12 cellular contexts compared by ENCODE assay signal in genomic region chr14:23028800-23029199, GRCh38. TPM values are rescaled to one million over a fixed set of nuclear protein-coding genes. Genes with fewer than 3 reads are reported as not detected.
DNase-seq lines count a peak whose midpoint lies in the region; ATAC-seq, FAIRE-seq and TF ChIP-seq lines count a peak whose summit lies in the region.
"Had no signal": no experiment of that assay in that cellular context is flagged by ENCODE, and none has a peak within 500 bp of the region (broad histone marks: within the 10 kb centered on the region; RNA-seq: fewer than 3 reads in every experiment).

No MANE protein-coding gene starts in this region.

- FAIRE-seq in H54 (lab: Jason Lieb, UNC) = no peak

- TF ChIP-seq CTCF in GM20000 (IDR thresholded peaks at IDR 0.05; ENCODE audit: extremely low read depth, missing control alignments) = no peak

- H3K4me3 Mint-ChIP-seq in activated naive CD4-positive, alpha-beta T cell treated with anti-CD3 and anti-CD28 coated beads for 36 hours = peak overlapping the region; percentile 32
- H3K4me3 Mint-ChIP-seq in activated naive CD4-positive, alpha-beta T cell treated with anti-CD3 and anti-CD28 coated beads, Interleukin-2, amount 10 ng/mL, durations not matched to agents 7 days and 5 days = no peak overlapping the region
- H3K4me3 Mint-ChIP-seq in stimulated activated memory B cell treated with anti-CD40 and anti-IgM and Interleukin-4, amounts not matched to agents 10 μg/mL and 1 μg/mL and 100 μg/mL, for 72 hours = no peak overlapping the region
- H3K4me3 Mint-ChIP-seq: HFFc6 had no signal

- ATAC-seq in stimulated activated memory B cell treated with anti-CD40 and anti-IgM and Interleukin-4, amounts not matched to agents 10 μg/mL and 1 μg/mL and 100 μg/mL, for 72 hours = no peak

- no peak for TF ChIP-seq POLR2A in H54 (IDR thresholded peaks at IDR 0.05; ENCODE audit: low read depth, low read length)

- intact Hi-C loops in activated naive CD4-positive, alpha-beta T cell treated with anti-CD3 and anti-CD28 coated beads for 36 hours (cut with micrococcal nuclease) = no loop called here

- no peaks in the 10 kb centered on the region for H3K27me3 Mint-ChIP-seq in activated naive CD4-positive, alpha-beta T cell treated with anti-CD3 and anti-CD28 coated beads for 36 hours (ENCODE audit: low read depth)
- no peaks in the 10 kb centered on the region for H3K27me3 Mint-ChIP-seq in activated naive CD4-positive, alpha-beta T cell treated with anti-CD3 and anti-CD28 coated beads, Interleukin-2, amount 10 ng/mL, durations not matched to agents 7 days and 5 days
- no peaks in the 10 kb centered on the region for H3K27me3 Mint-ChIP-seq in stimulated activated memory B cell treated with anti-CD40 and anti-IgM and Interleukin-4, amounts not matched to agents 10 μg/mL and 1 μg/mL and 100 μg/mL, for 72 hours

- H3K36me3 Mint-ChIP-seq in activated naive CD4-positive, alpha-beta T cell treated with anti-CD3 and anti-CD28 coated beads for 36 hours (ENCODE audit: low read depth) = peaks cover 66% of the 10 kb centered on the region
- peaks cover 56% of the 10 kb centered on the region for H3K36me3 Mint-ChIP-seq in activated naive CD4-positive, alpha-beta T cell treated with anti-CD3 and anti-CD28 coated beads, Interleukin-2, amount 10 ng/mL, durations not matched to agents 7 days and 5 days
- H3K36me3 Mint-ChIP-seq in stimulated activated memory B cell treated with anti-CD40 and anti-IgM and Interleukin-4, amounts not matched to agents 10 μg/mL and 1 μg/mL and 100 μg/mL, for 72 hours = peaks cover 66% of the 10 kb centered on the region

- CTCF ChIA-PET in activated naive CD4-positive, alpha-beta T cell treated with anti-CD3 and anti-CD28 coated beads for 36 hours (lab: Charles Lee) = interaction anchor here (0.7 to 6.7 kb wide), 6 partner anchors 8 to 40 kb away, joined by 3 to 25 read pairs (median 4); no protein-coding TSS in a partner anchor
- CTCF ChIA-PET in activated naive CD4-positive, alpha-beta T cell treated with anti-CD3 and anti-CD28 coated beads, Interleukin-2, amount 10 ng/mL, durations not matched to agents 7 days and 5 days (lab: Charles Lee) = interaction anchor here (1.0 to 2.1 kb wide), 7 partner anchors 8 to 99 kb away, joined by 3 to 5 read pairs (median 3); no protein-coding TSS in a partner anchor

- H3K9me3 Mint-ChIP-seq in activated naive CD4-positive, alpha-beta T cell treated with anti-CD3 and anti-CD28 coated beads for 36 hours = no peaks in the 10 kb centered on the region
- H3K9me3 Mint-ChIP-seq in activated naive CD4-positive, alpha-beta T cell treated with anti-CD3 and anti-CD28 coated beads, Interleukin-2, amount 10 ng/mL, durations not matched to agents 7 days and 5 days = no peaks in the 10 kb centered on the region
- H3K9me3 Mint-ChIP-seq in stimulated activated memory B cell treated with anti-CD40 and anti-IgM and Interleukin-4, amounts not matched to agents 10 μg/mL and 1 μg/mL and 100 μg/mL, for 72 hours = no peaks in the 10 kb centered on the region
- H3K9me3 Mint-ChIP-seq: HFFc6 had no signal

- peaks cover 63% of the 10 kb centered on the region for H3K4me1 Mint-ChIP-seq in activated naive CD4-positive, alpha-beta T cell treated with anti-CD3 and anti-CD28 coated beads for 36 hours (ENCODE audit: low read depth)
- peaks cover 57% of the 10 kb centered on the region for H3K4me1 Mint-ChIP-seq in activated naive CD4-positive, alpha-beta T cell treated with anti-CD3 and anti-CD28 coated beads, Interleukin-2, amount 10 ng/mL, durations not matched to agents 7 days and 5 days
- H3K4me1 Mint-ChIP-seq in stimulated activated memory B cell treated with anti-CD40 and anti-IgM and Interleukin-4, amounts not matched to agents 10 μg/mL and 1 μg/mL and 100 μg/mL, for 72 hours = peaks cover 43% of the 10 kb centered on the region

- H3K27ac Mint-ChIP-seq in activated naive CD4-positive, alpha-beta T cell treated with anti-CD3 and anti-CD28 coated beads for 36 hours = peak overlapping the region; percentile 82
- H3K27ac Mint-ChIP-seq in activated naive CD4-positive, alpha-beta T cell treated with anti-CD3 and anti-CD28 coated beads, Interleukin-2, amount 10 ng/mL, durations not matched to agents 7 days and 5 days = peak overlapping the region; percentile 57
- peak overlapping the region; percentile 38 for H3K27ac Mint-ChIP-seq in stimulated activated memory B cell treated with anti-CD40 and anti-IgM and Interleukin-4, amounts not matched to agents 10 μg/mL and 1 μg/mL and 100 μg/mL, for 72 hours

- peak; percentile 63 for DNase-seq in activated naive CD4-positive, alpha-beta T cell treated with anti-CD3 and anti-CD28 coated beads for 36 hours
- no peak for DNase-seq in activated naive CD4-positive, alpha-beta T cell treated with anti-CD3 and anti-CD28 coated beads, Interleukin-2, amount 50 U/mL, for 16 hours
- DNase-seq in activated naive CD4-positive, alpha-beta T cell treated with anti-CD3 and anti-CD28 coated beads, Interleukin-2, amount 10 ng/mL, durations not matched to agents 7 days and 5 days = peak; percentile 25
- no peak for DNase-seq in GM20000 (ENCODE audit: low spot score)
- DNase-seq in H54 (ENCODE audit: insufficient read length, low spot score) = no peak
- DNase-seq: HFFc6, KBM-7 had no signal

RNA-seq across cellular contexts. Expression of gene PSMB5, which starts 5.9 kb away (rescaled TPM):
- total RNA-seq in activated naive CD4-positive, alpha-beta T cell treated with anti-CD3 and anti-CD28 coated beads for 36 hours = 100 to 1,000 TPM; 120 to 125 TPM

RNA-seq across cellular contexts. Expression of gene PSMB11, which starts 13.2 kb away (rescaled TPM):
- not detected for total RNA-seq in activated naive CD4-positive, alpha-beta T cell treated with anti-CD3 and anti-CD28 coated beads for 36 hours
- total RNA-seq: Daoy, esophagus muscularis mucosa, prostate gland, subcutaneous adipose tissue had no signal

RNA-seq across cellular contexts. Expression of gene C14orf93, which starts 18.9 kb away (rescaled TPM):
- 1 to 10 TPM; 8.3 to 9.3 TPM for total RNA-seq in activated naive CD4-positive, alpha-beta T cell treated with anti-CD3 and anti-CD28 coated beads for 36 hours

RNA-seq across cellular contexts. Expression of gene CDH24, which starts 28.5 kb away (rescaled TPM):
- total RNA-seq in activated naive CD4-positive, alpha-beta T cell treated with anti-CD3 and anti-CD28 coated beads for 36 hours = 1 to 10 TPM; 1.3 to 1.4 TPM

RNA-seq across cellular contexts. Expression of gene AJUBA, which starts 46.4 kb away (rescaled TPM):
- total RNA-seq in activated naive CD4-positive, alpha-beta T cell treated with anti-CD3 and anti-CD28 coated beads for 36 hours = 1 to 10 TPM; 2.1 to 2.8 TPM

Comparison
In these comparisons a context has a peak if more than half of its experiments do, and no peak if none do; other contexts are left out.
1. DNase-seq: peak in activated naive CD4-positive, alpha-beta T cell treated with anti-CD3 and anti-CD28 coated beads for 36 hours (single experiment) and activated naive CD4-positive, alpha-beta T cell treated with anti-CD3 and anti-CD28 coated beads, Interleukin-2, amount 10 ng/mL, durations not matched to agents 7 days and 5 days (single experiment); none in activated naive CD4-positive, alpha-beta T cell treated with anti-CD3 and anti-CD28 coated beads, Interleukin-2, amount 50 U/mL, for 16 hours (single experiment), GM20000 (single experiment) and H54 (single experiment).
2. Peak in every context shown above with its lines, with median percentiles within 50 percentile points of each other: H3K27ac Mint-ChIP-seq.